18 cellular contexts compared by ENCODE assay signal in the genomic region with DNA sequence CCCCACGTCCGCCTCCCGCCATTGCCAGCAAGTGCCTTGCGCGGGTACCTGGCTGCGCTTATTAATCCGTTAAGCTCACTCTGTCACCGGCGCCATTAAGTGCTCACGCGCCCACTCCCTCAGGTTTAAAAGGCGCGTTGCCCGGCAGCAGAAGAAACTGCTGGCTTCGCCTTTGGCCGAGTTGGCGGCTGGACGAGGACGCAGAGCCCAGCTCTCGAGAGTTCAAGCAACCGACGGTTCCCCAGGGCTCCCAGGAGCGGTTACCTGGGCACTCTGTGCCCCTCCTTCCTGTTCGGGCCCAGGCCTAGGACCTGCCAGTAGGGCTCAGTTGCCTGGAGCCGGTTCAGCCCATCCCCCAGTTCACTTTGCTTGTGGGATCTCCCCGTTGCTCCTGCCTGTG. TPM values are rescaled to one million over a fixed set of nuclear protein-coding genes. Genes with fewer than 3 reads are reported as not detected.
DNase-seq lines count a peak whose midpoint lies in the region; ATAC-seq and TF ChIP-seq lines count a peak whose summit lies in the region.
"Had no signal": no experiment of that assay in that cellular context is flagged by ENCODE, and none has a peak within 500 bp of the region (broad histone marks: within the 10 kb centered on the region; RNA-seq: fewer than 3 reads in every experiment).

A gene (minus strand): TSS at position 219 of the 400 bp plus-strand sequence. CDS start 2,168 bp downstream, outside the sequence.

- TF ChIP-seq EP300 in stomach (IDR thresholded peaks at IDR 0.05) = no peak

- H3K4me1 ChIP-seq in right cardiac atrium (ENCODE audit: control insufficient read depth, insufficient read depth, low read length) = no peaks in the 10 kb centered on the region
- H3K4me1 ChIP-seq in lower lobe of right lung = no peaks in the 10 kb centered on the region
- no peaks in the 10 kb centered on the region for H3K4me1 ChIP-seq in stomach
- H3K4me1 ChIP-seq in upper lobe of right lung = no peaks in the 10 kb centered on the region
- H3K4me1 ChIP-seq: BE2C had no signal

- TF ChIP-seq CTCF in lower lobe of right lung (IDR thresholded peaks at IDR 0.05) (no peak), stomach (IDR thresholded peaks at IDR 0.05) (no peak), upper lobe of right lung (IDR thresholded peaks at IDR 0.05) (no peak)

- H3K4me3 ChIP-seq in right cardiac atrium (ENCODE audit: low read length) (no peak within 1 kb of the TSS), lower lobe of right lung (no peak within 1 kb of the TSS), stomach (no peak within 1 kb of the TSS), upper lobe of right lung (no peak within 1 kb of the TSS)
- H3K4me3 ChIP-seq: GM23338 had no signal

- H3K36me3 ChIP-seq in lower lobe of right lung = no peaks in the 10 kb centered on the region
- H3K36me3 ChIP-seq in stomach = no peaks in the 10 kb centered on the region
- H3K36me3 ChIP-seq in upper lobe of right lung = no peaks in the 10 kb centered on the region
- H3K36me3 ChIP-seq: BE2C had no signal

- WGBS in right cardiac atrium = 90% methylated on average over 25 of the region's 26 CpGs
- WGBS in stomach, 5 donors = 89 to 95% (median 90%) methylated on average over 23 to 25 of the region's 26 CpGs

- H3K27ac ChIP-seq in right cardiac atrium (ENCODE audit: low read length) (no peak within 1 kb of the TSS), lower lobe of right lung (peak within 1 kb of the TSS; percentile 56), stomach (no peak within 1 kb of the TSS), upper lobe of right lung (peak within 1 kb of the TSS; percentile 30)
- H3K27ac ChIP-seq: HL-60 had no signal

- intact Hi-C loops in cardiac septum (cut with DNase I) = no loop called here
- intact Hi-C loops in right cardiac atrium (cut with DNase I) = loop anchor here in 1 of 4 donors (5.0 kb wide), 1 partner anchor 51 kb away; no protein-coding TSS in a partner anchor
- intact Hi-C loops in lower lobe of right lung (cut with DNase I) = no loop called here
- intact Hi-C loops in stomach (cut with DNase I; ENCODE audit: low total_unique reads) = no loop called here
- intact Hi-C loops in upper lobe of right lung (cut with DNase I) = no loop called here

- H3K27me3 ChIP-seq in right cardiac atrium (ENCODE audit: control insufficient read depth, insufficient read depth) (no peaks in the 10 kb centered on the region), lower lobe of right lung (ENCODE audit: low read depth) (no peaks in the 10 kb centered on the region), stomach (no peaks in the 10 kb centered on the region), upper lobe of right lung (no peaks in the 10 kb centered on the region)
- H3K27me3 ChIP-seq: BE2C had no signal

- TF ChIP-seq POLR2A in stomach (IDR thresholded peaks at IDR 0.05) = no peak

- no peak for ATAC-seq in right cardiac atrium
- no peak for ATAC-seq in lower lobe of right lung
- no peak for ATAC-seq in upper lobe of right lung
- ATAC-seq in stimulated activated naive CD8-positive, alpha-beta T cell treated with anti-CD3 and anti-CD28 coated beads, Interleukin-15, Interleukin-2, amounts not matched to agents 100 U/mL and 50 U/mL, for 24 hours = no peak
- ATAC-seq: GM23338 had no signal

- H3K9me3 ChIP-seq in right cardiac atrium (ENCODE audit: control insufficient read depth, low read length) (no peaks in the 10 kb centered on the region), lower lobe of right lung (no peaks in the 10 kb centered on the region), stomach (no peaks in the 10 kb centered on the region), upper lobe of right lung (no peaks in the 10 kb centered on the region)
- H3K9me3 ChIP-seq: BE2C, Caco-2 had no signal

- DNase-seq in cardiac septum (ENCODE audit: low spot score) = peak; percentile 47
- no peak for DNase-seq in right cardiac atrium
- DNase-seq in lower lobe of right lung = peak; percentile 68
- DNase-seq in stomach = peak; percentile 13
- DNase-seq in upper lobe of right lung = peak; percentile 77
- DNase-seq in CD1c-positive myeloid dendritic cell (ENCODE audit: extremely low spot score) = no peak
- DNase-seq in activated CD4-positive, alpha-beta T cell treated with anti-CD3 and anti-CD28 coated beads for 1 hour = no peak
- no peak for DNase-seq in stimulated activated naive CD8-positive, alpha-beta T cell treated with anti-CD3 and anti-CD28 coated beads, Interleukin-15, Interleukin-2, amounts not matched to agents 100 U/mL and 50 U/mL, for 24 hours
- DNase-seq: BE2C; C1 segment of cervical spinal cord; Caco-2; CD4-positive, alpha-beta T cell; HCEC 1CT; IMR-90 had no signal

RNA-seq across cellular contexts. Expression of the gene that starts here (rescaled TPM):
- total RNA-seq in cardiac septum (not detected), right cardiac atrium (not detected), lower lobe of right lung (57.2 TPM), stomach (not detected), upper lobe of right lung (105 TPM)
- polyA plus RNA-seq in right cardiac atrium (not detected), stomach (not detected)
- total RNA-seq: A172; CD4-positive, alpha-beta T cell; GM23338; HT1080; IMR-90 had no signal
- polyA plus RNA-seq: GM23338, IMR-90 had no signal

Comparison
In these comparisons a context has a peak if more than half of its experiments do, and no peak if none do; other contexts are left out.
1. RNA of the gene that starts here (total RNA-seq): 105 TPM in upper lobe of right lung (single experiment) and 57.2 TPM in lower lobe of right lung (single experiment); not detected in cardiac septum (single experiment), not detected in right cardiac atrium and not detected in stomach; every median in the first group is over 10 times any median in the second.
2. Peak in DNase-seq in cardiac septum; RNA of the gene not detected or under 1 TPM.
3. Peak in DNase-seq in stomach; RNA of the gene not detected or under 1 TPM.
4. DNase-seq: peak in lower lobe of right lung (single experiment) and upper lobe of right lung (single experiment); none in right cardiac atrium (0 of 3), CD1c-positive myeloid dendritic cell (single experiment), activated CD4-positive, alpha-beta T cell treated with anti-CD3 and anti-CD28 coated beads for 1 hour (single experiment) and stimulated activated naive CD8-positive, alpha-beta T cell treated with anti-CD3 and anti-CD28 coated beads, Interleukin-15, Interleukin-2, amounts not matched to agents 100 U/mL and 50 U/mL, for 24 hours (single experiment).
5. H3K27ac ChIP-seq: peak in lower lobe of right lung (single experiment) and upper lobe of right lung (single experiment); none in right cardiac atrium (single experiment) and stomach (0 of 5).